ENCODE assay signal across 27 cellular contexts in the genomic region with DNA sequence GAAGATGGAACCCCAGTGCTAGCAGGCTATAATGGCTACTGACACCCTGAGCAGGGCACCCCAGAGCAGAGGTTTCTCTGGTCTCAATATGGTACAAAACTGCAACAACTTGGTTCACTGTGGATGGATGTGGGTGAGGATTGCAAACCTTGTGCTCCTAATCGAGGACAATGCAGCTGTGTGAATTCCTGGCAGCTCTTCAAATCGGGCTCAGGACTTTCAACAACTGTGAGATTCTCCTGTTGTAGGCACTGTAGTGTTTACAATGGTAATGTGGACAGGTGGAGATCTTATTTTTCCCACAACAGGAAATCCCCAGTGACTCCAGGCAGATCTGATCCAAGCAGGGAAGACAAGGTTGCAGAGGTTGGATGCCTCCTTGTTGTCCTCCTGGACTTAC.
"Had no signal": no experiment of that assay in that cellular context is flagged by ENCODE, and none has a peak within 500 bp of the region (broad histone marks: within the 10 kb centered on the region; RNA-seq: fewer than 3 reads in every experiment).

No MANE protein-coding gene starts in this region.

- H3K27me3 Mint-ChIP-seq: progenitor cell of endocrine pancreas had no signal

- H3K9me3 ChIP-seq: ovary, right lobe of liver, testis, thyroid gland, upper lobe of right lung, uterus had no signal

- DNase-seq: hippocampal formation; immature natural killer cell; kidney; left colon; left lung; mesendoderm; naive thymus-derived CD4-positive, alpha-beta T cell; ovary; right lobe of liver; stimulated activated CD4-positive, alpha-beta T cell treated with anti-CD3 and anti-CD28 coated beads, Interleukin-12 subunit alpha, Interleukin-12 subunit beta, amount 100 ng/mL, for 4 hours; stimulated activated CD4-positive, alpha-beta T cell treated with anti-CD3 and anti-CD28 coated beads, Interleukin-15, amount 100 ng/mL, for 24 hours; stimulated activated CD4-positive, alpha-beta T cell treated with anti-CD3 and anti-CD28 coated beads, Interleukin-2, amount 100 ng/mL, for 24 hours; stimulated activated CD4-positive, alpha-beta T cell treated with anti-CD3 and anti-CD28 coated beads, Interleukin-4, amount 100 ng/mL, for 1 hour; stimulated activated naive B cell treated with anti-CD40 and anti-IgM and Interleukin-4, amounts not matched to agents 10 μg/mL and 1 μg/mL and 100 μg/mL, for 72 hours; stimulated activated naive CD8-positive, alpha-beta T cell treated with anti-CD3 and anti-CD28 coated beads, Interleukin-15, Interleukin-2, amounts not matched to agents 100 U/mL and 50 U/mL, for 24 hours; stomach; testis; thyroid gland; transverse colon; upper lobe of right lung; uterus had no signal

- H3K4me1 Mint-ChIP-seq: immature natural killer cell; mesothelial cell of epicardium; naive thymus-derived CD4-positive, alpha-beta T cell; stimulated activated naive B cell treated with anti-CD40 and anti-IgM and Interleukin-4, amounts not matched to agents 10 μg/mL and 1 μg/mL and 100 μg/mL, for 72 hours had no signal

- ATAC-seq: left colon; left lung; naive thymus-derived CD4-positive, alpha-beta T cell; natural killer cell treated with Interleukin-12 subunit alpha and Interleukin-12 subunit beta and Interleukin-15 and Interleukin-18, amount 100 ng/mL, for 72 hours; right lobe of liver; stimulated activated naive B cell treated with anti-CD40 and anti-IgM and Interleukin-4, amounts not matched to agents 10 μg/mL and 1 μg/mL and 100 μg/mL, for 72 hours; stimulated activated naive CD8-positive, alpha-beta T cell treated with anti-CD3 and anti-CD28 coated beads, Interleukin-15, Interleukin-2, amounts not matched to agents 100 U/mL and 50 U/mL, for 24 hours; upper lobe of right lung had no signal

- H3K36me3 Mint-ChIP-seq: immature natural killer cell; mesothelial cell of epicardium; naive thymus-derived CD4-positive, alpha-beta T cell; natural killer cell treated with Interleukin-12 subunit alpha and Interleukin-12 subunit beta and Interleukin-15 and Interleukin-18, amount 100 ng/mL, for 72 hours; stimulated activated naive B cell treated with anti-CD40 and anti-IgM and Interleukin-4, amounts not matched to agents 10 μg/mL and 1 μg/mL and 100 μg/mL, for 72 hours had no signal

- H3K4me3 ChIP-seq: left lung, lung, ovary, right atrium auricular region, right lobe of liver, skin epidermis, stomach, testis, thyroid gland, transverse colon, upper lobe of right lung, uterus had no signal

- H3K4me3 Mint-ChIP-seq: immature natural killer cell; mesothelial cell of epicardium; naive thymus-derived CD4-positive, alpha-beta T cell; natural killer cell treated with Interleukin-12 subunit alpha and Interleukin-12 subunit beta and Interleukin-15 and Interleukin-18, amount 100 ng/mL, for 72 hours; stimulated activated naive B cell treated with anti-CD40 and anti-IgM and Interleukin-4, amounts not matched to agents 10 μg/mL and 1 μg/mL and 100 μg/mL, for 72 hours had no signal

- H3K27ac Mint-ChIP-seq: immature natural killer cell; mesothelial cell of epicardium; naive thymus-derived CD4-positive, alpha-beta T cell; natural killer cell treated with Interleukin-12 subunit alpha and Interleukin-12 subunit beta and Interleukin-15 and Interleukin-18, amount 100 ng/mL, for 72 hours; progenitor cell of endocrine pancreas; stimulated activated naive B cell treated with anti-CD40 and anti-IgM and Interleukin-4, amounts not matched to agents 10 μg/mL and 1 μg/mL and 100 μg/mL, for 72 hours had no signal

- H3K4me1 ChIP-seq: left lung, right atrium auricular region, right lobe of liver, stomach, testis, thyroid gland, transverse colon, upper lobe of right lung, uterus had no signal

- H3K27me3 ChIP-seq: ovary, right atrium auricular region, right lobe of liver, stomach, testis, thyroid gland, transverse colon, upper lobe of right lung, uterus had no signal

- H3K36me3 ChIP-seq: left lung, ovary, right atrium auricular region, right lobe of liver, stomach, thyroid gland, transverse colon, upper lobe of right lung, uterus had no signal

- H3K27ac ChIP-seq: left lung, ovary, right atrium auricular region, right lobe of liver, skin epidermis, stomach, testis, thyroid gland, transverse colon, upper lobe of right lung, uterus had no signal
